Comparison of ENCODE assay signal across 1 cellular context in the genomic region with DNA sequence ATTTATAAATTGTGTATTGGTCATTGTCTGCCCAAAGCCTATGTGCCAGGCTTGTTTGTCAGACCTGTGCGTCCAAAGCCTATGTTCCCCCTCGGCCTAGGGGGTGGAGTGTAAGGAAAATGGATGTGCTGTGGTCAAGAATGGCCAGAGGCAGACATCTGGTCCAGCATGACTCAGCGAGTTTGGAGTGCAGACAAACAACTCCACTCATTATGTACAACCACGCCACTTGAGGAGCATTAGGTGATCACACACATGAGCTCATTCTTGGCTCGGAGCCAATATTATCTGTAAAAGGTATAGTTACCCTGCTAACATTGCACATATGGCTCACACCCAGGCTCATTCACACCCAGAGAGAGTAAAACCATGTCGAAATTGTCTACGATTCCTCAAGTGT.
TF ChIP-seq lines count a peak whose summit lies in the region.

No MANE protein-coding gene starts in this region.

TF ChIP-seq in HEK293, 187 proteins besides CTCF, POLR2A, EP300 and RAD21 (continued from another document and continues in another):
- TF ChIP-seq, protein P1, sequence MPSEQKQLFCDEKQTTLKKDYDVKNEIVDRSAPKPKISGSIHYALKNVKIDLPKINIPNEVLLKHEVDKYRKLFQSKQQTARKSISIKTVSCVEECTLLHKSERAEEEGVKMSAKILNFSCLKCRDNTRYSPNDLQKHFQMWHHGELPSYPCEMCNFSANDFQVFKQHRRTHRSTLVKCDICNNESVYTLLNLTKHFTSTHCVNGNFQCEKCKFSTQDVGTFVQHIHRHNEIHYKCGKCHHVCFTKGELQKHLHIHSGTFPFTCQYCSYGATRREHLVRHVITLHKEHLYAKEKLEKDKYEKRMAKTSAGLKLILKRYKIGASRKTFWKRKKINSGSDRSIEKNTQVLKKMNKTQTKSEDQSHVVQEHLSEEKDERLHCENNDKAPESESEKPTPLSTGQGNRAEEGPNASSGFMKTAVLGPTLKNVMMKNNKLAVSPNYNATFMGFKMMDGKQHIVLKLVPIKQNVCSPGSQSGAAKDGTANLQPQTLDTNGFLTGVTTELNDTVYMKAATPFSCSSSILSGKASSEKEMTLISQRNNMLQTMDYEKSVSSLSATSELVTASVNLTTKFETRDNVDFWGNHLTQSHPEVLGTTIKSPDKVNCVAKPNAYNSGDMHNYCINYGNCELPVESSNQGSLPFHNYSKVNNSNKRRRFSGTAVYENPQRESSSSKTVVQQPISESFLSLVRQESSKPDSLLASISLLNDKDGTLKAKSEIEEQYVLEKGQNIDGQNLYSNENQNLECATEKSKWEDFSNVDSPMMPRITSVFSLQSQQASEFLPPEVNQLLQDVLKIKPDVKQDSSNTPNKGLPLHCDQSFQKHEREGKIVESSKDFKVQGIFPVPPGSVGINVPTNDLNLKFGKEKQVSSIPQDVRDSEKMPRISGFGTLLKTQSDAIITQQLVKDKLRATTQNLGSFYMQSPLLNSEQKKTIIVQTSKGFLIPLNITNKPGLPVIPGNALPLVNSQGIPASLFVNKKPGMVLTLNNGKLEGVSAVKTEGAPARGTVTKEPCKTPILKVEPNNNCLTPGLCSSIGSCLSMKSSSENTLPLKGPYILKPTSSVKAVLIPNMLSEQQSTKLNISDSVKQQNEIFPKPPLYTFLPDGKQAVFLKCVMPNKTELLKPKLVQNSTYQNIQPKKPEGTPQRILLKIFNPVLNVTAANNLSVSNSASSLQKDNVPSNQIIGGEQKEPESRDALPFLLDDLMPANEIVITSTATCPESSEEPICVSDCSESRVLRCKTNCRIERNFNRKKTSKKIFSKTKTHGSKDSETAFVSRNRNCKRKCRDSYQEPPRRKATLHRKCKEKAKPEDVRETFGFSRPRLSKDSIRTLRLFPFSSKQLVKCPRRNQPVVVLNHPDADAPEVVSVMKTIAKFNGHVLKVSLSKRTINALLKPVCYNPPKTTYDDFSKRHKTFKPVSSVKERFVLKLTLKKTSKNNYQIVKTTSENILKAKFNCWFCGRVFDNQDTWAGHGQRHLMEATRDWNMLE (tag by site-specific recombination; conservative IDR thresholded peaks at IDR 0.05; ENCODE audit: low read depth): peak; percentile 71
- peak; percentile 99 for TF ChIP-seq ZNF174 (tag by site-specific recombination; IDR thresholded peaks at IDR 0.05)
- peak; percentile 89 for TF ChIP-seq OSR2 (tag by site-specific recombination; IDR thresholded peaks at IDR 0.05)
- TF ChIP-seq, protein P2, sequence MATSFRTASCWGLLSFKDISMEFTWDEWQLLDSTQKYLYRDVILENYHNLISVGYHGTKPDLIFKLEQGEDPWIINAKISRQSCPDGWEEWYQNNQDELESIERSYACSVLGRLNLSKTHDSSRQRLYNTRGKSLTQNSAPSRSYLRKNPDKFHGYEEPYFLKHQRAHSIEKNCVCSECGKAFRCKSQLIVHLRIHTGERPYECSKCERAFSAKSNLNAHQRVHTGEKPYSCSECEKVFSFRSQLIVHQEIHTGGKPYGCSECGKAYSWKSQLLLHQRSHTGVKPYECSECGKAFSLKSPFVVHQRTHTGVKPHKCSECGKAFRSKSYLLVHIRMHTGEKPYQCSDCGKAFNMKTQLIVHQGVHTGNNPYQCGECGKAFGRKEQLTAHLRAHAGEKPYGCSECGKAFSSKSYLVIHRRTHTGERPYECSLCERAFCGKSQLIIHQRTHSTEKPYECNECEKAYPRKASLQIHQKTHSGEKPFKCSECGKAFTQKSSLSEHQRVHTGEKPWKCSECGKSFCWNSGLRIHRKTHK (tag by site-specific recombination; IDR thresholded peaks at IDR 0.05): peak; percentile 30; the same call in 1 of the 2 replicates
- TF ChIP-seq PRDM6 (tag by site-specific recombination; IDR thresholded peaks at IDR 0.05): peak; percentile 84
- peak; percentile 96 for TF ChIP-seq ZNF341 (tag by site-specific recombination; IDR thresholded peaks at IDR 0.05; ENCODE audit: low read depth)
- peak; percentile 89 for TF ChIP-seq ZNF530 (tag by site-specific recombination; IDR thresholded peaks at IDR 0.05; ENCODE audit: low read depth)
- TF ChIP-seq ZNF548 (tag by site-specific recombination; IDR thresholded peaks at IDR 0.05): no peak
- TF ChIP-seq, protein P3, sequence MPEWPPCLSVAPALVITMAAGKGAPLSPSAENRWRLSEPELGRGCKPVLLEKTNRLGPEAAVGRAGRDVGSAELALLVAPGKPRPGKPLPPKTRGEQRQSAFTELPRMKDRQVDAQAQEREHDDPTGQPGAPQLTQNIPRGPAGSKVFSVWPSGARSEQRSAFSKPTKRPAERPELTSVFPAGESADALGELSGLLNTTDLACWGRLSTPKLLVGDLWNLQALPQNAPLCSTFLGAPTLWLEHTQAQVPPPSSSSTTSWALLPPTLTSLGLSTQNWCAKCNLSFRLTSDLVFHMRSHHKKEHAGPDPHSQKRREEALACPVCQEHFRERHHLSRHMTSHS (tag by site-specific recombination; IDR thresholded peaks at IDR 0.05): peak; percentile 50; the same call in 1 of the 2 replicates
- peak; percentile 62 for TF ChIP-seq ZNF140 (tag by site-specific recombination; IDR thresholded peaks at IDR 0.05)
- TF ChIP-seq, protein P4, sequence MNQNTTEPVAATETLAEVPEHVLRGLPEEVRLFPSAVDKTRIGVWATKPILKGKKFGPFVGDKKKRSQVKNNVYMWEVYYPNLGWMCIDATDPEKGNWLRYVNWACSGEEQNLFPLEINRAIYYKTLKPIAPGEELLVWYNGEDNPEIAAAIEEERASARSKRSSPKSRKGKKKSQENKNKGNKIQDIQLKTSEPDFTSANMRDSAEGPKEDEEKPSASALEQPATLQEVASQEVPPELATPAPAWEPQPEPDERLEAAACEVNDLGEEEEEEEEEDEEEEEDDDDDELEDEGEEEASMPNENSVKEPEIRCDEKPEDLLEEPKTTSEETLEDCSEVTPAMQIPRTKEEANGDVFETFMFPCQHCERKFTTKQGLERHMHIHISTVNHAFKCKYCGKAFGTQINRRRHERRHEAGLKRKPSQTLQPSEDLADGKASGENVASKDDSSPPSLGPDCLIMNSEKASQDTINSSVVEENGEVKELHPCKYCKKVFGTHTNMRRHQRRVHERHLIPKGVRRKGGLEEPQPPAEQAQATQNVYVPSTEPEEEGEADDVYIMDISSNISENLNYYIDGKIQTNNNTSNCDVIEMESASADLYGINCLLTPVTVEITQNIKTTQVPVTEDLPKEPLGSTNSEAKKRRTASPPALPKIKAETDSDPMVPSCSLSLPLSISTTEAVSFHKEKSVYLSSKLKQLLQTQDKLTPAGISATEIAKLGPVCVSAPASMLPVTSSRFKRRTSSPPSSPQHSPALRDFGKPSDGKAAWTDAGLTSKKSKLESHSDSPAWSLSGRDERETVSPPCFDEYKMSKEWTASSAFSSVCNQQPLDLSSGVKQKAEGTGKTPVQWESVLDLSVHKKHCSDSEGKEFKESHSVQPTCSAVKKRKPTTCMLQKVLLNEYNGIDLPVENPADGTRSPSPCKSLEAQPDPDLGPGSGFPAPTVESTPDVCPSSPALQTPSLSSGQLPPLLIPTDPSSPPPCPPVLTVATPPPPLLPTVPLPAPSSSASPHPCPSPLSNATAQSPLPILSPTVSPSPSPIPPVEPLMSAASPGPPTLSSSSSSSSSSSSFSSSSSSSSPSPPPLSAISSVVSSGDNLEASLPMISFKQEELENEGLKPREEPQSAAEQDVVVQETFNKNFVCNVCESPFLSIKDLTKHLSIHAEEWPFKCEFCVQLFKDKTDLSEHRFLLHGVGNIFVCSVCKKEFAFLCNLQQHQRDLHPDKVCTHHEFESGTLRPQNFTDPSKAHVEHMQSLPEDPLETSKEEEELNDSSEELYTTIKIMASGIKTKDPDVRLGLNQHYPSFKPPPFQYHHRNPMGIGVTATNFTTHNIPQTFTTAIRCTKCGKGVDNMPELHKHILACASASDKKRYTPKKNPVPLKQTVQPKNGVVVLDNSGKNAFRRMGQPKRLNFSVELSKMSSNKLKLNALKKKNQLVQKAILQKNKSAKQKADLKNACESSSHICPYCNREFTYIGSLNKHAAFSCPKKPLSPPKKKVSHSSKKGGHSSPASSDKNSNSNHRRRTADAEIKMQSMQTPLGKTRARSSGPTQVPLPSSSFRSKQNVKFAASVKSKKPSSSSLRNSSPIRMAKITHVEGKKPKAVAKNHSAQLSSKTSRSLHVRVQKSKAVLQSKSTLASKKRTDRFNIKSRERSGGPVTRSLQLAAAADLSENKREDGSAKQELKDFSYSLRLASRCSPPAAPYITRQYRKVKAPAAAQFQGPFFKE (tag by site-specific recombination; IDR thresholded peaks at IDR 0.05; ENCODE audit: borderline replicate concordance): no peak
- TF ChIP-seq ZNF645 (tag by site-specific recombination; IDR thresholded peaks at IDR 0.05): no peak
- peak; percentile 92; the same call in 1 of the 2 replicates for TF ChIP-seq ZNF624 (tag by site-specific recombination; IDR thresholded peaks at IDR 0.05)
- peak; percentile 76; the same call in 1 of the 2 replicates for TF ChIP-seq GFI1B (tag by site-specific recombination; IDR thresholded peaks at IDR 0.05)
- peak; percentile 97; the same call in 1 of the 2 replicates for TF ChIP-seq ZNF391 (tag by site-specific recombination; IDR thresholded peaks at IDR 0.05; ENCODE audit: borderline replicate concordance, low read depth)
- peak; percentile 88 for TF ChIP-seq IKZF3 (tag by site-specific recombination; IDR thresholded peaks at IDR 0.05)
- TF ChIP-seq ZNF24 (tag by site-specific recombination; IDR thresholded peaks at IDR 0.05): peak; percentile 97
- TF ChIP-seq ZNF423 (tag by site-specific recombination; IDR thresholded peaks at IDR 0.05): no peak
- TF ChIP-seq ZBTB21 (tag by site-specific recombination; IDR thresholded peaks at IDR 0.05): peak; percentile 88
- no peak for TF ChIP-seq REPIN1 (tag by site-specific recombination; IDR thresholded peaks at IDR 0.05; ENCODE audit: low read depth)
- TF ChIP-seq ZNF202 (tag by site-specific recombination; IDR thresholded peaks at IDR 0.05; ENCODE audit: borderline replicate concordance): no peak
- peak; percentile 98 for TF ChIP-seq ZNF639 (tag by site-specific recombination; IDR thresholded peaks at IDR 0.05)
- 0 out of 2 replicates have a peak, but pooled peaks have one; percentile 42 for TF ChIP-seq ZNF354C (tag by site-specific recombination; IDR thresholded peaks at IDR 0.05; ENCODE audit: borderline replicate concordance, low read depth)
- TF ChIP-seq, protein P5, sequence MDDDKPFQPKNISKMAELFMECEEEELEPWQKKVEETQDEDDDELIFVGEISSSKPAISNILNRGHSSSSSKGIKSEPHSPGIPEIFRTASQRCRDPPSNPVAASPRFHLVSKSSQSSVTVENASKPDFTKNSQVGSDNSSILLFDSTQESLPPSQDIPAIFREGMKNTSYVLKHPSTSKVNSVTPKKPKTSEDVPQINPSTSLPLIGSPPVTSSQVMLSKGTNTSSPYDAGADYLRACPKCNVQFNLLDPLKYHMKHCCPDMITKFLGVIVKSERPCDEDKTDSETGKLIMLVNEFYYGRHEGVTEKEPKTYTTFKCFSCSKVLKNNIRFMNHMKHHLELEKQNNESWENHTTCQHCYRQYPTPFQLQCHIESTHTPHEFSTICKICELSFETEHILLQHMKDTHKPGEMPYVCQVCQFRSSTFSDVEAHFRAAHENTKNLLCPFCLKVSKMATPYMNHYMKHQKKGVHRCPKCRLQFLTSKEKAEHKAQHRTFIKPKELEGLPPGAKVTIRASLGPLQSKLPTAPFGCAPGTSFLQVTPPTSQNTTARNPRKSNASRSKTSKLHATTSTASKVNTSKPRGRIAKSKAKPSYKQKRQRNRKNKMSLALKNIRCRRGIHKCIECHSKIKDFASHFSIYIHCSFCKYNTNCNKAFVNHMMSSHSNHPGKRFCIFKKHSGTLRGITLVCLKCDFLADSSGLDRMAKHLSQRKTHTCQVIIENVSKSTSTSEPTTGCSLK (tag by site-specific recombination; IDR thresholded peaks at IDR 0.05): no peak
- no peak for TF ChIP-seq ZNF157 (tag by site-specific recombination; IDR thresholded peaks at IDR 0.05)
- no peak; the same call in 1 of the 2 replicates for TF ChIP-seq ZNF133 (tag by site-specific recombination; IDR thresholded peaks at IDR 0.05)
- TF ChIP-seq ZNF76 (tag by site-specific recombination; IDR thresholded peaks at IDR 0.05; ENCODE audit: borderline replicate concordance, low read depth): peak; percentile 69; the same call in 1 of the 2 replicates
- peak; percentile 91 for TF ChIP-seq BCL11B (tag by site-specific recombination; IDR thresholded peaks at IDR 0.05; ENCODE audit: low read depth)
- TF ChIP-seq ZNF510 (tag by site-specific recombination; IDR thresholded peaks at IDR 0.05; ENCODE audit: insufficient replicate concordance): peak; percentile 94
- TF ChIP-seq KLF17 (tag by site-specific recombination; IDR thresholded peaks at IDR 0.05): peak; percentile 97
